In the genomic region with DNA sequence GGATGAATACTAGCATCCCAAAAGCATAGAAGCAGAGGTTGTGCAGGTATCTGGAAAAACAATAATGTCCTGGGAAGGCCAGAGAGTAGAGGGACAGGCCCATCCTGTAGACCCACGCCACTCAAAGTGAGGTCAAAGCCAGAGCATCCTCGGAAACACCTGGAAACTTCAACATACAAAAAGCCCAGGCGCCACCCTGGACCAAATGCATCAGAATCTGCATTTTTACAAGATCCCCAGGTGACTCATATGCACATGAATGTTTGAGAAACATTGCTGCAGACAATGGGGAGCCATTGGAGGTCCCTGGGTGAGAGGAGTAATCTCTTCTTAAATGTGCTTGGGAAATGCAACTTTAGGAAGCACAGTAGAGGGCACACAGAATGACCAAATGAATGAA, we compare ENCODE assay signal across 18 cellular contexts.
DNase-seq lines count a peak whose midpoint lies in the region; ATAC-seq, FAIRE-seq and TF ChIP-seq lines count a peak whose summit lies in the region.
"Had no signal": no experiment of that assay in that cellular context is flagged by ENCODE, and none has a peak within 500 bp of the region (broad histone marks: within the 10 kb centered on the region; RNA-seq: fewer than 3 reads in every experiment).

No MANE protein-coding gene starts in this region.

- H3K27ac Mint-ChIP-seq in GM23338, result peak overlapping the region; percentile 79; the same call in 1 of the 2 replicates
- H3K27ac Mint-ChIP-seq: CD8-positive, alpha-beta memory T cell had no signal

- H3K9ac ChIP-seq in HUES6 (ENCODE audit: low read length), result no peak overlapping the region
- no peak overlapping the region for H3K9ac ChIP-seq in endothelial cell of umbilical vein (replicated peaks; ENCODE audit: extremely low read depth, insufficient read depth, low read length)
- H3K9ac ChIP-seq: BLaER1 treated with 17β-estradiol and CSF1 and Interleukin-3, amounts not matched to agents 10 nM and 100 nM had no signal

- no peaks in the 10 kb centered on the region for H3K36me3 ChIP-seq in GM23338 (ENCODE audit: insufficient read depth)
- no peaks in the 10 kb centered on the region for H3K36me3 ChIP-seq in HUES6 (ENCODE audit: control insufficient read depth, insufficient read depth, low read length)
- no peaks in the 10 kb centered on the region for H3K36me3 ChIP-seq in endothelial cell of umbilical vein (ENCODE audit: control insufficient read depth in 2 of 2, extremely low read depth in 1 of 2, insufficient read depth in 2 of 2, low read length in 2 of 2)
- H3K36me3 ChIP-seq: BLaER1 treated with 17β-estradiol and CSF1 and Interleukin-3, amounts not matched to agents 10 nM and 100 nM; SJSA1 had no signal

- H3K4me3 ChIP-seq in GM23338 (no peak overlapping the region), HUES6 (ENCODE audit: low read depth, low read length) (no peak overlapping the region), endothelial cell of umbilical vein (replicated peaks in 1 of 3; ENCODE audit: insufficient read depth in 1 of 3, low read depth in 1 of 3, low read length in 3 of 3) (no peak overlapping the region)
- H3K4me3 ChIP-seq: A549; BLaER1 treated with 17β-estradiol and CSF1 and Interleukin-3, amounts not matched to agents 10 nM and 100 nM; SJSA1 had no signal

- POLR2A ChIA-PET in endothelial cell of umbilical vein (lab: Charles Lee), result no interaction called here

- H2AFZ ChIP-seq in GM23338 (no peak overlapping the region), endothelial cell of umbilical vein (ENCODE audit: low read depth, low read length) (no peak overlapping the region)

- dilution Hi-C loops in endothelial cell of umbilical vein (cut with MboI; ENCODE audit: extremely low pct_ligation_motif_present, low sequenced_read_pairs), result no loop called here

- H3K4me2 ChIP-seq in GM23338 (peak overlapping the region; percentile 2; the same call in 1 of the 2 replicates), endothelial cell of umbilical vein (ENCODE audit: insufficient read depth, low read length) (peak overlapping the region; percentile 4)
- H3K4me2 ChIP-seq: A549; BLaER1 treated with 17β-estradiol and CSF1 and Interleukin-3, amounts not matched to agents 10 nM and 100 nM had no signal

- CTCF ChIA-PET in endothelial cell of umbilical vein (lab: Charles Lee), result interaction anchor here (1.7 kb wide), 1 partner anchor 88 kb away, joined by 3 read pairs; no protein-coding TSS in a partner anchor

- H4K20me1 ChIP-seq in GM23338 (replicated peaks; ENCODE audit: insufficient read depth) (no peaks in the 10 kb centered on the region), endothelial cell of umbilical vein (replicated peaks; ENCODE audit: control insufficient read depth, extremely low read depth, insufficient read depth, low read length) (no peaks in the 10 kb centered on the region)
- H4K20me1 ChIP-seq: BLaER1 treated with 17β-estradiol and CSF1 and Interleukin-3, amounts not matched to agents 10 nM and 100 nM had no signal

- no peaks in the 10 kb centered on the region for H3K9me3 Mint-ChIP-seq in GM23338
- H3K9me3 Mint-ChIP-seq: CD8-positive, alpha-beta memory T cell had no signal

- no peaks in the 10 kb centered on the region for H3F3A ChIP-seq in GM23338 (replicated peaks; ENCODE audit: low read depth)

- peaks cover 2% of the 10 kb centered on the region for H3K27me3 Mint-ChIP-seq in GM23338 (ENCODE audit: insufficient read depth, low read depth, poor library complexity)

- H3K27me3 ChIP-seq in GM23338 (ENCODE audit: insufficient read depth) (no peaks in the 10 kb centered on the region), HUES6 (ENCODE audit: control insufficient read depth, insufficient read depth, low read length) (no peaks in the 10 kb centered on the region), endothelial cell of umbilical vein (ENCODE audit: control insufficient read depth in 2 of 2, insufficient read depth in 2 of 2, low read length in 2 of 2) (no peaks in the 10 kb centered on the region)
- H3K27me3 ChIP-seq: BLaER1 treated with 17β-estradiol and CSF1 and Interleukin-3, amounts not matched to agents 10 nM and 100 nM; SJSA1 had no signal

- no peak overlapping the region for H3K4me3 Mint-ChIP-seq in GM23338
- H3K4me3 Mint-ChIP-seq: CD8-positive, alpha-beta memory T cell had no signal

- DNase-seq in GM23338 (ENCODE audit: low spot score) (peak; percentile 75), endothelial cell of umbilical vein (ENCODE audit: low read depth, low spot score) (no peak), islet precursor cell (peak; percentile 87), medulla oblongata (ENCODE audit: extremely low spot score) (no peak)
- DNase-seq: CD8-positive, alpha-beta memory T cell; DMS79 treated with DMSO at 0.1 percent for 48 hours; NCI-H1417 treated with DMSO at 0.1 percent for 48 hours; NCI-H1930; NCI-H446 treated with DMSO at 0.1 percent for 48 hours; PC-3 had no signal

- H3K36me3 Mint-ChIP-seq in GM23338 (ENCODE audit: low read depth), result no peaks in the 10 kb centered on the region
- H3K36me3 Mint-ChIP-seq: CD8-positive, alpha-beta memory T cell had no signal

- H3K9me2 ChIP-seq in GM23338 (ENCODE audit: insufficient read depth), result no peaks in the 10 kb centered on the region

- no peak for FAIRE-seq in endothelial cell of umbilical vein (lab: Jason Lieb, UNC)
- FAIRE-seq: A549, G401.6 had no signal

- intact Hi-C loops in endothelial cell of umbilical vein (cut with micrococcal nuclease), result loop anchor here (1.0 to 5.0 kb wide), 4 partner anchors 15 to 293 kb away; no protein-coding TSS in a partner anchor

- ATAC-seq in GM23338 (peak; percentile 86), GM19455 (IDR thresholded peaks at IDR 0.05; ENCODE audit: unreplicated experiment) (no peak), HG02852 (IDR thresholded peaks at IDR 0.05; ENCODE audit: unreplicated experiment) (no peak)
- ATAC-seq: A549, PC-3 had no signal

- H3K4me1 ChIP-seq in GM23338 (ENCODE audit: insufficient read depth) (peaks cover 43% of the 10 kb centered on the region), HUES6 (ENCODE audit: control insufficient read depth, insufficient read depth, low read length) (peaks cover 38% of the 10 kb centered on the region), endothelial cell of umbilical vein (ENCODE audit: control insufficient read depth, extremely low read depth, insufficient read depth, low read length) (peaks cover 54% of the 10 kb centered on the region)
- H3K4me1 ChIP-seq: A549, SJSA1 had no signal

- peak overlapping the region; percentile 75 for H3K27ac ChIP-seq in GM23338 (ENCODE audit: low read depth)
- peak overlapping the region; percentile 63; the same call in 1 of the 2 replicates for H3K27ac ChIP-seq in HUES6 (ENCODE audit: low read depth, low read length)
- H3K27ac ChIP-seq in endothelial cell of umbilical vein (ENCODE audit: insufficient read depth, low read depth, low read length), result no peak overlapping the region
- H3K27ac ChIP-seq: A549; BLaER1 treated with 17β-estradiol and CSF1 and Interleukin-3, amounts not matched to agents 10 nM and 100 nM; RWPE1; SJSA1 had no signal

- H3K9me3 ChIP-seq in HUES6 (ENCODE audit: control insufficient read depth, insufficient read depth, low read depth, low read length) (no peaks in the 10 kb centered on the region), endothelial cell of umbilical vein (replicated peaks; ENCODE audit: control insufficient read depth, insufficient read depth, low read length) (no peaks in the 10 kb centered on the region)
- H3K9me3 ChIP-seq: A549; BLaER1 treated with 17β-estradiol and CSF1 and Interleukin-3, amounts not matched to agents 10 nM and 100 nM; SJSA1 had no signal

- no peak for TF ChIP-seq POLR2A in endothelial cell of umbilical vein (IDR thresholded peaks at IDR 0.05; ENCODE audit: low read depth, low read length)

- H3K79me2 ChIP-seq in GM23338 (replicated peaks; ENCODE audit: insufficient read depth) (no peaks in the 10 kb centered on the region), endothelial cell of umbilical vein (ENCODE audit: control insufficient read depth, insufficient read depth, low read length) (no peaks in the 10 kb centered on the region)

- H3K9me1 ChIP-seq in endothelial cell of umbilical vein (replicated peaks; ENCODE audit: control insufficient read depth, extremely low read depth, insufficient read depth, low read length), result peaks cover 2% of the 10 kb centered on the region

- H3K4me1 Mint-ChIP-seq in GM23338, result peaks cover 45% of the 10 kb centered on the region
- H3K4me1 Mint-ChIP-seq: CD8-positive, alpha-beta memory T cell had no signal

- TF ChIP-seq CTCF in GM23338 (conservative IDR thresholded peaks at IDR 0.05; ENCODE audit: low read depth in 2 of 2) (no peak), endothelial cell of umbilical vein (IDR thresholded peaks at IDR 0.05; ENCODE audit: extremely low read depth in 1 of 2, insufficient read depth in 1 of 2, low read depth in 1 of 2, low read length in 2 of 2) (no peak)

- BruUV-seq in endothelial cell of umbilical vein (replicated peaks; lab: Mats Ljungman, UMichigan), result no TSS peak

TF ChIP-seq in GM23338, 12 proteins besides CTCF, POLR2A, EP300 and RAD21 (continues in another document):
- TF ChIP-seq CREB1 (CRISPR knock-in tag; IDR thresholded peaks at IDR 0.05; ENCODE audit: low read depth) (0 out of 2 replicates have a peak, but pooled peaks have one; percentile 58), NANOG (IDR thresholded peaks at IDR 0.05; ENCODE audit: borderline replicate concordance) (peak; percentile 83)
- TF ChIP-seq, protein P1, sequence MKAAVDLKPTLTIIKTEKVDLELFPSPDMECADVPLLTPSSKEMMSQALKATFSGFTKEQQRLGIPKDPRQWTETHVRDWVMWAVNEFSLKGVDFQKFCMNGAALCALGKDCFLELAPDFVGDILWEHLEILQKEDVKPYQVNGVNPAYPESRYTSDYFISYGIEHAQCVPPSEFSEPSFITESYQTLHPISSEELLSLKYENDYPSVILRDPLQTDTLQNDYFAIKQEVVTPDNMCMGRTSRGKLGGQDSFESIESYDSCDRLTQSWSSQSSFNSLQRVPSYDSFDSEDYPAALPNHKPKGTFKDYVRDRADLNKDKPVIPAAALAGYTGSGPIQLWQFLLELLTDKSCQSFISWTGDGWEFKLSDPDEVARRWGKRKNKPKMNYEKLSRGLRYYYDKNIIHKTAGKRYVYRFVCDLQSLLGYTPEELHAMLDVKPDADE (IDR thresholded peaks at IDR 0.05), result 0 out of 2 replicates have a peak, but pooled peaks have one; percentile 44

TF ChIP-seq in endothelial cell of umbilical vein, 7 proteins besides CTCF, POLR2A, EP300 and RAD21:
- TF ChIP-seq MAX (IDR thresholded peaks at IDR 0.05; ENCODE audit: insufficient read depth, insufficient read length), result no peak
TF ChIP-seq in endothelial cell of umbilical vein: peak in this region for 0.

Comparison
In these comparisons a context has a peak if more than half of its experiments do, and no peak if none do; other contexts are left out.
1. DNase-seq: peak in GM23338 (single experiment) and islet precursor cell (single experiment); none in endothelial cell of umbilical vein (single experiment) and medulla oblongata (single experiment).